8 cellular contexts compared by ENCODE assay signal in the genomic region with DNA sequence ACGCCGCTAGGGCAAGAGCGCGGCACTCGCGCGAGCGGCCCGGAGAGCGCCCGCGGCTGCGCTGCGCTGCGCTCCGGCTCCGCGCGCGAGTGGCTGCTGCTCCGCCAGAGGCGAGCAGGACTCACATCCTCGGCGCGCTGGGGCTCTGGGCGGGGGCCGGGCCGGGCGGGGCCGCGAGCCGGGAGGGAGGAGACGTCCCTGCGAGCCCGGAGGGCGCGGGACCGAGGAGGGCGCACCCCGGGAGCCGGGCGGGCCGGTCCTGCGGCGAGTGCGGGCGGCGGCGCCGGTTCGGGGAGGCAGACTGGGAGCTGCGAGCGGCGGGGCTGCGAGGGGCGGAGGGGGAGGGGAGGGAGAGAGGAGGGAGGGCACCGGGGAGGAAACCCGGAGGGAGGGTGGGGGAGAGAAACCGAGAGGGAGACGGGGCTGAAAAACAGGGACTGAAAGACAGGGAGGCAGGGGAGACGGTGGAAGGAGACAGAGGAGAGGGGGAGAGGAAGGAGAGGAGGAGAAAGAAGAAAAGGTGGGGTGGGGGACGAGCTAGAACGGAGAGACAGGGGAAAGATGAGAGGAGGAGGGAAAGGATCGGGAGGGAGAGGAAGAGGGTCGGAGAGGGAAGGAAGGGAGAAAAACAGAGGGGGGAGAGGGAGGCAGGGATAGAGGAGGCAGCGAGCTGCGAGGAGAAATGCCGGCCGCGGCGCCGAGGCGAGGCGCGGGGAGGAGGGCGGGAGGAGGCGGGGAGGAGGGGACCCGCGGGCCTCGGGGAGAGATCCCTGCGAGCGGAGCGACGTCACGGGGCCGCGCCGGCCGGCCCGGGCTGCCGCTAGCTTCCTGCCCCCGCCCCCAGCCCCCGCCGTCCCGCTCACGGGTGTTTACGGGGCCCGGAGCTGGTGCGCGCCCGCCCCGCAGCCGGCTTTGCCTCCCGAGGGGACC. TPM values are rescaled to one million over a fixed set of nuclear protein-coding genes. Genes with fewer than 3 reads are reported as not detected.
DNase-seq lines count a peak whose midpoint lies in the region; ATAC-seq and TF ChIP-seq lines count a peak whose summit lies in the region.

TSS of gene CAMK2N1 (minus strand) at position 684 of the 930 bp plus-strand sequence. CDS start 831 bp downstream, outside the sequence.

- TF ChIP-seq CTCF in esophagus muscularis mucosa (IDR thresholded peaks at IDR 0.05) (no peak), mucosa of descending colon (IDR thresholded peaks at IDR 0.05) (no peak)

- H3K9ac ChIP-seq in ES-I3 (ENCODE audit: low read depth, low read length) (peak within 1 kb of the TSS; percentile 83), Karpas-422 (ENCODE audit: low read length) (no peak within 1 kb of the TSS)

- intact Hi-C loops in esophagus muscularis mucosa (cut with DNase I) (no loop called here), mucosa of descending colon (cut with DNase I, micrococcal nuclease) (no loop called here)

- peaks cover 76% of the 10 kb centered on the region for H3K27me3 Mint-ChIP-seq in activated T-cell treated with anti-CD3 and anti-CD28 coated beads, Interleukin-2, amount 50 U/mL, for 72 hours (ENCODE audit: low read depth)

- H3K4me3 Mint-ChIP-seq in activated T-cell treated with anti-CD3 and anti-CD28 coated beads, Interleukin-2, amount 50 U/mL, for 72 hours = peak within 1 kb of the TSS; percentile 94 to 95

- peaks cover 10% of the 10 kb centered on the region for H3K4me1 Mint-ChIP-seq in activated T-cell treated with anti-CD3 and anti-CD28 coated beads, Interleukin-2, amount 50 U/mL, for 72 hours (ENCODE audit: low read depth)

- H2AFZ ChIP-seq in Karpas-422 (ENCODE audit: low read length) = no peak within 1 kb of the TSS

- peak within 1 kb of the TSS; percentile 85 for H3K27ac Mint-ChIP-seq in activated T-cell treated with anti-CD3 and anti-CD28 coated beads, Interleukin-2, amount 50 U/mL, for 72 hours

- H3K9me3 ChIP-seq in ES-I3 (ENCODE audit: control insufficient read depth, insufficient read depth, low read length) (no peaks in the 10 kb centered on the region), esophagus muscularis mucosa (no peaks in the 10 kb centered on the region), mucosa of descending colon (no peaks in the 10 kb centered on the region), Karpas-422 (ENCODE audit: low read length) (no peaks in the 10 kb centered on the region)

- H3K4me3 ChIP-seq in esophagus muscularis mucosa (peak within 1 kb of the TSS; percentile 66 to 89 (median 74)), mucosa of descending colon (peak within 1 kb of the TSS; percentile 74), Karpas-422 (ENCODE audit: low read length) (no peak within 1 kb of the TSS)

- H3K27me3 ChIP-seq in esophagus muscularis mucosa = peaks cover 0 to 30% (median 2%) of the 10 kb centered on the region in 4 donors
- H3K27me3 ChIP-seq in Karpas-422 (ENCODE audit: low read length) = no peaks in the 10 kb centered on the region

- H3K27ac ChIP-seq in esophagus muscularis mucosa (replicated peaks in 1 of 4) (peak within 1 kb of the TSS; percentile 92 to 96 (median 94)), Karpas-422 (ENCODE audit: low read length) (no peak within 1 kb of the TSS)

- TF ChIP-seq POLR2A in esophagus muscularis mucosa (IDR thresholded peaks at IDR 0.05; ENCODE audit: low read depth) = no peak

- DNase-seq in NCI-H748 treated with DMSO at 0.1 percent for 48 hours (lab: John Stamatoyannopoulos, UW) (peak; percentile 4), esophagus muscularis mucosa (ENCODE audit: extremely low spot score) (no peak), mucosa of descending colon (peak; percentile 84 to 92 (median 87)), NOMO-1 (lab: John Stamatoyannopoulos, UW; ENCODE audit: unreplicated experiment in 2 of 2) (no peak), Karpas-422 (no peak)
- DNase-seq in activated T-cell treated with anti-CD3 and anti-CD28 coated beads, Interleukin-2, amount 50 U/mL, for 72 hours = peak; percentile 61 to 68
- DNase-seq in stimulated activated naive CD4-positive, alpha-beta T cell treated with Interleukin-2 at 50 U/mL for 16 hours (lab: John Stamatoyannopoulos, UW) = peak; percentile 50

- H4K20me1 ChIP-seq in Karpas-422 (ENCODE audit: insufficient read depth, low read depth, low read length) = no peaks in the 10 kb centered on the region

- TF ChIP-seq EP300 in esophagus muscularis mucosa (IDR thresholded peaks at IDR 0.05) = no peak

- ATAC-seq in activated T-cell treated with anti-CD3 and anti-CD28 coated beads, Interleukin-2, amount 50 U/mL, for 72 hours (replicated peaks in 1 of 2) = peak; percentile 75 to 79
- ATAC-seq in mucosa of descending colon = peak; percentile 79

- under 1% methylated on average over 47 of the region's 104 CpGs for WGBS in esophagus muscularis mucosa

- H3K79me2 ChIP-seq in Karpas-422 (ENCODE audit: low read length) = no peaks in the 10 kb centered on the region

- H3K36me3 ChIP-seq in ES-I3 (ENCODE audit: insufficient read depth, low read length) (no peaks in the 10 kb centered on the region), esophagus muscularis mucosa (no peaks in the 10 kb centered on the region), mucosa of descending colon (ENCODE audit: low read depth) (no peaks in the 10 kb centered on the region), Karpas-422 (ENCODE audit: insufficient read depth, low read length) (no peaks in the 10 kb centered on the region)

- no peaks in the 10 kb centered on the region for H3K36me3 Mint-ChIP-seq in activated T-cell treated with anti-CD3 and anti-CD28 coated beads, Interleukin-2, amount 50 U/mL, for 72 hours (ENCODE audit: insufficient read depth in 2 of 2)

- peaks cover 33% of the 10 kb centered on the region for H3K4me1 ChIP-seq in ES-I3 (ENCODE audit: insufficient read depth, low read length)
- peaks cover 17 to 54% (median 51%) of the 10 kb centered on the region in 4 donors for H3K4me1 ChIP-seq in esophagus muscularis mucosa
- H3K4me1 ChIP-seq in mucosa of descending colon (ENCODE audit: low read depth) = peaks cover 21% of the 10 kb centered on the region
- H3K4me1 ChIP-seq in Karpas-422 (ENCODE audit: low read length) = peaks cover 4% of the 10 kb centered on the region

- H3K9me3 Mint-ChIP-seq in activated T-cell treated with anti-CD3 and anti-CD28 coated beads, Interleukin-2, amount 50 U/mL, for 72 hours = no peaks in the 10 kb centered on the region

- no peak within 1 kb of the TSS for H3K4me2 ChIP-seq in Karpas-422 (ENCODE audit: low read depth, low read length, poor library complexity, severe bottlenecking)

- no peaks in the 10 kb centered on the region for H3K9me2 ChIP-seq in Karpas-422 (replicated peaks; ENCODE audit: insufficient read depth, low read length)

RNA-seq across cellular contexts. Expression of gene CAMK2N1, which starts in this region (rescaled TPM):
- 1 to 10 TPM; 1.2 to 3.0 TPM for total RNA-seq in activated T-cell treated with anti-CD3 and anti-CD28 coated beads, Interleukin-2, amount 50 U/mL, for 72 hours
- total RNA-seq in esophagus muscularis mucosa (10 to 100 TPM; 22.2 to 31.1 (median 25.6) TPM), mucosa of descending colon (100 to 1,000 TPM; 162 to 274 (median 163) TPM)
- total RNA-seq in Karpas-422 (2014; rRNA removed; shearing (Covaris generic); ENCODE audit: low replicate concordance) = not detected in 2 replicates

Comparison
In these comparisons a context has a peak if more than half of its experiments do, and no peak if none do; other contexts are left out.
1. RNA of gene CAMK2N1 (total RNA-seq): 162 to 274 TPM in mucosa of descending colon and 22.2 to 31.1 TPM in esophagus muscularis mucosa; 1.2 to 3.0 TPM in activated T-cell treated with anti-CD3 and anti-CD28 coated beads, Interleukin-2, amount 50 U/mL, for 72 hours and not detected in Karpas-422; every median in the first group is over 4 times any median in the second.
2. RNA of gene CAMK2N1 (total RNA-seq): 162 to 274 TPM in mucosa of descending colon; 22.2 to 31.1 TPM in esophagus muscularis mucosa; every median in the first group is over 4 times any median in the second.
3. DNase-seq: peak in NCI-H748 treated with DMSO at 0.1 percent for 48 hours (single experiment), activated T-cell treated with anti-CD3 and anti-CD28 coated beads, Interleukin-2, amount 50 U/mL, for 72 hours (2 of 2), mucosa of descending colon (3 of 3) and stimulated activated naive CD4-positive, alpha-beta T cell treated with Interleukin-2 at 50 U/mL for 16 hours (single experiment); none in esophagus muscularis mucosa (single experiment), NOMO-1 (0 of 2) and Karpas-422 (single experiment).